18 cellular contexts compared by ENCODE assay signal in genomic region chr3:59115355-59116136, GRCh38.
DNase-seq lines count a peak whose midpoint lies in the region; FAIRE-seq and TF ChIP-seq lines count a peak whose summit lies in the region.
"Had no signal": no experiment of that assay in that cellular context is flagged by ENCODE, and none has a peak within 500 bp of the region (broad histone marks: within the 10 kb centered on the region; RNA-seq: fewer than 3 reads in every experiment).

No MANE protein-coding gene starts in this region.

- H2BK120ac ChIP-seq in mesenchymal stem cell (ENCODE audit: low read depth, low read length): no peak overlapping the region

- no peak overlapping the region for H3K4me3 ChIP-seq in mammary epithelial cell (replicated peaks in 1 of 3; ENCODE audit: insufficient read depth in 1 of 3, low read depth in 2 of 3, low read length in 3 of 3)
- H3K4me3 ChIP-seq in mesenchymal stem cell (ENCODE audit: insufficient read depth in 1 of 2, low read depth in 1 of 2, low read length in 2 of 2): peak overlapping the region in 1 of 2 experiments; percentile 67
- H3K4me3 ChIP-seq: BLaER1 had no signal

- H3K27me3 Mint-ChIP-seq in IgD-negative memory B cell: no peaks in the 10 kb centered on the region
- H3K27me3 Mint-ChIP-seq: activated naive CD8-positive, alpha-beta T cell treated with anti-CD3 and anti-CD28 coated beads, Interleukin-2, amount 50 U/mL, for 24 hours; activated T-cell treated with anti-CD3 and anti-CD28 coated beads, Interleukin-2, amount 50 U/mL, for 24 hours had no signal

- intact Hi-C loops in mammary epithelial cell (cut with micrococcal nuclease): no loop called here

- no peak overlapping the region for H2BK12ac ChIP-seq in mesenchymal stem cell (ENCODE audit: low read length in 2 of 2)

- FAIRE-seq in frontal cortex (lab: Jason Lieb, UNC): no peak
- FAIRE-seq: GM12892, HepG2 had no signal

- H2AFZ ChIP-seq in mammary epithelial cell (ENCODE audit: low read depth, low read length) (peak overlapping the region; percentile 6), mesenchymal stem cell (ENCODE audit: low read depth, low read length) (no peak overlapping the region)
- H2AFZ ChIP-seq: parathyroid adenoma had no signal

- dilution Hi-C loops in mammary epithelial cell (cut with HindIII; ENCODE audit: low sequenced_read_pairs): no loop called here

- no peak overlapping the region for H3K4ac ChIP-seq in mesenchymal stem cell (ENCODE audit: low read depth in 1 of 2, low read length in 2 of 2)

- H3K36me3 ChIP-seq in mammary epithelial cell (ENCODE audit: insufficient read depth, low read length) (no peaks in the 10 kb centered on the region), mesenchymal stem cell (ENCODE audit: control insufficient read depth in 1 of 2, insufficient read depth in 2 of 2, low read depth in 1 of 2, low read length in 2 of 2) (no peaks in the 10 kb centered on the region)
- H3K36me3 ChIP-seq: BLaER1 had no signal

- peak overlapping the region in 3 of 4 donors; percentile 46 to 89 (median 66) for H3K4me3 Mint-ChIP-seq in IgD-negative memory B cell
- H3K4me3 Mint-ChIP-seq: activated naive CD8-positive, alpha-beta T cell treated with anti-CD3 and anti-CD28 coated beads, Interleukin-2, amount 50 U/mL, for 24 hours; activated T-cell treated with anti-CD3 and anti-CD28 coated beads, Interleukin-2, amount 50 U/mL, for 24 hours had no signal

- H3K4me1 Mint-ChIP-seq in IgD-negative memory B cell: peaks cover 0 to 5% (median 4%) of the 10 kb centered on the region in 3 donors
- H3K4me1 Mint-ChIP-seq: activated naive CD8-positive, alpha-beta T cell treated with anti-CD3 and anti-CD28 coated beads, Interleukin-2, amount 50 U/mL, for 24 hours had no signal

- H3K4me2 ChIP-seq in mammary epithelial cell (ENCODE audit: insufficient read depth, low read depth, low read length): peak overlapping the region; percentile 10
- H3K4me2 ChIP-seq in mesenchymal stem cell (ENCODE audit: low read length, poor library complexity, severe bottlenecking): no peak overlapping the region
- H3K4me2 ChIP-seq: BLaER1 had no signal

- no peak overlapping the region for H2AK5ac ChIP-seq in mesenchymal stem cell (ENCODE audit: low read length, severe bottlenecking)

- H2BK15ac ChIP-seq in mesenchymal stem cell (ENCODE audit: low read depth, poor library complexity, severe bottlenecking): no peak overlapping the region

- H3K23ac ChIP-seq in mesenchymal stem cell (ENCODE audit: low read length in 2 of 2): no peak overlapping the region

- H3K9me3 ChIP-seq in mammary epithelial cell (replicated peaks; ENCODE audit: insufficient read depth, low read length) (no peaks in the 10 kb centered on the region), mesenchymal stem cell (ENCODE audit: control insufficient read depth, low read length) (no peaks in the 10 kb centered on the region)
- H3K9me3 ChIP-seq: BLaER1 had no signal

- H3K9me3 Mint-ChIP-seq in IgD-negative memory B cell: no peaks in the 10 kb centered on the region
- H3K9me3 Mint-ChIP-seq: activated naive CD8-positive, alpha-beta T cell treated with anti-CD3 and anti-CD28 coated beads, Interleukin-2, amount 50 U/mL, for 24 hours; activated T-cell treated with anti-CD3 and anti-CD28 coated beads, Interleukin-2, amount 50 U/mL, for 24 hours had no signal

- H3K27ac Mint-ChIP-seq in IgD-negative memory B cell: no peak overlapping the region
- H3K27ac Mint-ChIP-seq: activated naive CD8-positive, alpha-beta T cell treated with anti-CD3 and anti-CD28 coated beads, Interleukin-2, amount 50 U/mL, for 24 hours; activated T-cell treated with anti-CD3 and anti-CD28 coated beads, Interleukin-2, amount 50 U/mL, for 24 hours had no signal

- no peak overlapping the region for H2BK5ac ChIP-seq in mesenchymal stem cell (ENCODE audit: low read depth, low read length, poor library complexity, severe bottlenecking)

- no peaks in the 10 kb centered on the region for H3K27me3 ChIP-seq in mammary epithelial cell (ENCODE audit: insufficient read depth, low read length)
- no peaks in the 10 kb centered on the region for H3K27me3 ChIP-seq in mesenchymal stem cell (ENCODE audit: control insufficient read depth in 1 of 2, insufficient read depth in 1 of 2, low read length in 2 of 2)
- H3K27me3 ChIP-seq: BLaER1 had no signal

- H3K4me1 ChIP-seq in mammary epithelial cell (ENCODE audit: insufficient read depth, low read length): peaks cover 5% of the 10 kb centered on the region
- no peaks in the 10 kb centered on the region for H3K4me1 ChIP-seq in mesenchymal stem cell (ENCODE audit: control insufficient read depth, insufficient read depth, low read depth, low read length)
- H3K4me1 ChIP-seq: BLaER1, parathyroid adenoma had no signal

- in situ Hi-C loops in mammary epithelial cell (cut with MboI; ENCODE audit: low sequenced_read_pairs in 2 of 2): no loop called here

- no peaks in the 10 kb centered on the region for H3K79me1 ChIP-seq in mesenchymal stem cell (replicated peaks; ENCODE audit: low read length, poor library complexity, severe bottlenecking)

- TF ChIP-seq CTCF in mammary epithelial cell (conservative IDR thresholded peaks at IDR 0.05 in 1 of 2, IDR thresholded peaks at IDR 0.05 in 1 of 2; ENCODE audit: extremely low read depth in 1 of 2, insufficient read depth in 1 of 2, low read depth in 1 of 2, low read length in 2 of 2): no peak

- CTCF ChIA-PET in mammary epithelial cell (lab: Charles Lee; ENCODE audit: low non-redundant PET): no interaction called here

- H4K20me1 ChIP-seq in mammary epithelial cell (ENCODE audit: insufficient read depth, low read length): no peaks in the 10 kb centered on the region
- H4K20me1 ChIP-seq: BLaER1 had no signal

- H4K91ac ChIP-seq in mesenchymal stem cell (ENCODE audit: low read length): no peak overlapping the region

- no peak overlapping the region for H3K14ac ChIP-seq in mesenchymal stem cell (ENCODE audit: low read length in 2 of 2)

- no TSS peak for BruUV-seq in mammary epithelial cell (replicated peaks; lab: Mats Ljungman, UMichigan)

- H4K8ac ChIP-seq in mesenchymal stem cell (ENCODE audit: low read length): no peak overlapping the region

- no peaks in the 10 kb centered on the region for H3K36me3 Mint-ChIP-seq in IgD-negative memory B cell

- 69% methylated on average over 5 of the region's 5 CpGs for WGBS in mammary epithelial cell (ENCODE audit: low coverage, missing lambda C conversion rate)
- WGBS in mesenchymal stem cell: 51% methylated on average over 5 of the region's 5 CpGs

- H3K18ac ChIP-seq in mesenchymal stem cell (ENCODE audit: low read depth in 1 of 2, low read length in 2 of 2): no peak overlapping the region

- H3K9ac ChIP-seq in mammary epithelial cell (ENCODE audit: insufficient read depth, low read length) (no peak overlapping the region), mesenchymal stem cell (ENCODE audit: low read length) (peak overlapping the region; percentile 67)
- H3K9ac ChIP-seq: BLaER1, parathyroid adenoma had no signal

- no peak overlapping the region for H3K27ac ChIP-seq in mammary epithelial cell (ENCODE audit: insufficient read depth, low read depth, low read length)
- H3K27ac ChIP-seq in mesenchymal stem cell (ENCODE audit: low read length, poor library complexity, severe bottlenecking): no peak overlapping the region
- H3K27ac ChIP-seq: BLaER1, parathyroid adenoma had no signal

- DNase-seq in AG20443 (ENCODE audit: low spot score) (peak; percentile 24), mammary epithelial cell (peak; percentile 38), mesenchymal stem cell (no peak), frontal cortex (ENCODE audit: low spot score in 2 of 2) (no peak), H4 (ENCODE audit: low spot score) (no peak), NCI-H1436 (lab: John Stamatoyannopoulos, UW) (no peak), A172 (ENCODE audit: low spot score) (no peak)
- DNase-seq: activated CD4-positive, alpha-beta T cell treated with anti-CD3 and anti-CD28 coated beads for 48 hours; activated naive CD8-positive, alpha-beta T cell treated with anti-CD3 and anti-CD28 coated beads, Interleukin-2, amount 50 U/mL, for 24 hours; activated T-cell treated with anti-CD3 and anti-CD28 coated beads, Interleukin-2, amount 50 U/mL, for 24 hours; NCI-H1417; NCI-H446 treated with DMSO at 0.1 percent for 48 hours; stimulated activated CD4-positive, alpha-beta T cell treated with anti-CD3 and anti-CD28 coated beads, Interleukin-15, amount 100 ng/mL, for 24 hours had no signal

- no peaks in the 10 kb centered on the region for H3K79me2 ChIP-seq in mammary epithelial cell (ENCODE audit: insufficient read depth, low read length)
- H3K79me2 ChIP-seq: parathyroid adenoma had no signal

Comparison
In these comparisons a context has a peak if more than half of its experiments do, and no peak if none do; other contexts are left out.
1. DNase-seq: peak in AG20443 (single experiment) and mammary epithelial cell (single experiment); none in mesenchymal stem cell (single experiment), frontal cortex (0 of 2), H4 (single experiment), NCI-H1436 (single experiment) and A172 (single experiment).